ENCODE assay signal across 9 cellular contexts in the genomic region with DNA sequence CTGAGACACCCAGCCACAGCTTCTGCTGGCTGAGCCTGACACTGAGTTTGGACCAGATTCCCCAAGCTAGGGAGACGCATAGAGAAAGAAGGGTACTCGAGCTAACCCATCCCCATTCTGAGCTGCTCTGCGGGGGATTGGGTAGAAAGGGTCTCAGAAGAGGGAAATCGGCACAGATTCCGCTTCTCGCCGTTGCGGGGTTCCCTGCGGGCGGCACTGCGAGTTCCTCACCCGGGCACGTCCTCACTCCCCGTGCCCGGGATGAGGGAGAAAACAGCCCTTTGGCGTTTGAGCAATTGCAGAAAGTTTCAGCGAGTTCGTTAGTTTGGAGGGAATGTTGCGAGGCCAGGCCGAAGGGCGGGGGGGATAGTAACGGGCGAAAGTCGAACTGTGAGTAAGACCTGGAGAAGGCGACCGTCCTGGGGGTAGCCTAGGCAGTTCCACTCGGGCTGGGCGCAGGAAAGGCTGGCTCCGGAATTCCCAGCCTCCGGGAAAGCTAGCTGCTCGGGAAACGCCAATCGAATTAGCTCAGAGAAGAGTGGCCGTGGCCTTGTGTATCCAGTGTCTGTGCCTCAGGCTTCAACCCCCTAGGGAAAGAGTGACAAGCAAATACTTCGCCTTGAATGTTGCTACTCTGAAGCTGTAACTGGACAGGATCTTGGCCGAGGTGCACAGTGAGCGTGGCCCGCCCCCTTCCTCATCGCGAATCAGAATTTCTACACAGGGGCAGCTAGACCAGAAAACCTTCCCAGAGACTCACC. TPM values are rescaled to one million over a fixed set of nuclear protein-coding genes. Genes with fewer than 3 reads are reported as not detected.
DNase-seq lines count a peak whose midpoint lies in the region; ATAC-seq and TF ChIP-seq lines count a peak whose summit lies in the region.
"Had no signal": no experiment of that assay in that cellular context is flagged by ENCODE, and none has a peak within 500 bp of the region (broad histone marks: within the 10 kb centered on the region; RNA-seq: fewer than 3 reads in every experiment).

No MANE protein-coding gene starts in this region.

- no peak for TF ChIP-seq CTCF in AG10803 (conservative IDR thresholded peaks at IDR 0.05; ENCODE audit: low read length)
- TF ChIP-seq CTCF in esophagus squamous epithelium (IDR thresholded peaks at IDR 0.05) = no peak
- TF ChIP-seq CTCF in neural crest cell (conservative IDR thresholded peaks at IDR 0.05) = no peak

- H3K4me3 ChIP-seq in AG10803 (ENCODE audit: low read length) (peak overlapping the region; percentile 92), esophagus squamous epithelium (peak overlapping the region; percentile 16 to 60 (median 40))

- peaks cover 4% of the 10 kb centered on the region for H3K9me3 Mint-ChIP-seq in neural crest cell

- TF ChIP-seq POLR2A in esophagus squamous epithelium (IDR thresholded peaks at IDR 0.05) = no peak

- no peaks in the 10 kb centered on the region for H3K36me3 ChIP-seq in esophagus squamous epithelium

- H3K27me3 ChIP-seq in esophagus squamous epithelium = peaks cover 0 to 50% (median 2%) of the 10 kb centered on the region in 4 donors

- H3K4me3 Mint-ChIP-seq in neural crest cell = peak overlapping the region; percentile 88

- peak; percentile 80 for DNase-seq in AG10803 (ENCODE audit: low read depth)
- peak; percentile 20 for DNase-seq in NCI-H510A (lab: John Stamatoyannopoulos, UW)
- no peak for DNase-seq in esophagus squamous epithelium (lab: John Stamatoyannopoulos, UW)
- DNase-seq in neural crest cell (ENCODE audit: low read depth, low spot score) = peak; percentile 20
- DNase-seq in effector CD8-positive, alpha-beta T cell (lab: John Stamatoyannopoulos, UW) = no peak
- DNase-seq: SIG-M5 had no signal

- no peaks in the 10 kb centered on the region for H3K9me3 ChIP-seq in esophagus squamous epithelium

- H3K27me3 Mint-ChIP-seq in neural crest cell (ENCODE audit: low read depth) = peaks cover 92% of the 10 kb centered on the region

- H3K36me3 Mint-ChIP-seq in neural crest cell (ENCODE audit: low read depth) = no peaks in the 10 kb centered on the region

- H3K27ac Mint-ChIP-seq in neural crest cell (ENCODE audit: unreplicated experiment) = no peak overlapping the region

- no peak for ATAC-seq in GM21576 (IDR thresholded peaks at IDR 0.05; ENCODE audit: unreplicated experiment)
- no peak for ATAC-seq in HG03108 (IDR thresholded peaks at IDR 0.05; ENCODE audit: unreplicated experiment)
- ATAC-seq in HG02884 (IDR thresholded peaks at IDR 0.05; ENCODE audit: unreplicated experiment) = no peak

- peak overlapping the region; percentile 32 to 79 (median 54) for H3K27ac ChIP-seq in esophagus squamous epithelium

- H3K4me1 Mint-ChIP-seq in neural crest cell = peaks cover 15% of the 10 kb centered on the region

- WGBS in esophagus squamous epithelium, 2 donors = 8 to 11% methylated on average over 21 to 24 of the region's 40 CpGs

- peaks cover 0 to 16% (median 3%) of the 10 kb centered on the region in 3 donors for H3K4me1 ChIP-seq in esophagus squamous epithelium

- intact Hi-C loops in esophagus squamous epithelium (cut with DNase I) = no loop called here

RNA-seq across cellular contexts. Expression of a gene that starts 0.7 kb away (rescaled TPM):
- total RNA-seq in esophagus squamous epithelium (1 to 10 TPM in 2 of 4 donors, under 1 TPM in 1, not detected in 1; 0.66 to 2.3 (median 1.6) TPM), neural crest cell (0.07 and 0.32 TPM in 2 replicates)

Comparison
In these comparisons a context has a peak if more than half of its experiments do, and no peak if none do; other contexts are left out.
1. DNase-seq: peak in AG10803 (single experiment), NCI-H510A (single experiment) and neural crest cell (single experiment); none in esophagus squamous epithelium (single experiment) and effector CD8-positive, alpha-beta T cell (single experiment).